ENCODE assay signal across 21 cellular contexts in the genomic region with DNA sequence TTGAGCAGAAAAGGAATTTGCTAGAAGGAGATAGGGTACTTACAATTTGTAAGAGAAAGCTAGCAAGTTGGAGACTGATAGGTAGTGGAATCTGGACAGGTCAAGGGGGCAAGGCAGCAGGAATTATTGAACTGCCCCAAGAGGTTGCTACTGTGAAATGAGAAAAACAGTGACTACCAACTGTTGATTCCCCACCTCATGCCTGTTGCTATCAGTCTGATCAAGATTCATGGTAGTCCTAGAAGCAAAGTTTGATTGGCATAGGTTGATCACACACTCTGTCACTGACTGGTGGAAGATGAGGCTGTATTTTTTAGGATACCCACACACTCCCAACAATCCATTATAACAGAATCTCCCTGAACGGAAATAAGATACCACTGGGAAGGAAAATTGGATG.
DNase-seq lines count a peak whose midpoint lies in the region; ATAC-seq, FAIRE-seq and TF ChIP-seq lines count a peak whose summit lies in the region.
"Had no signal": no experiment of that assay in that cellular context is flagged by ENCODE, and none has a peak within 500 bp of the region (broad histone marks: within the 10 kb centered on the region; RNA-seq: fewer than 3 reads in every experiment).

No MANE protein-coding gene starts in this region.

- H3K36me3 Mint-ChIP-seq in astrocyte (ENCODE audit: low read depth, unreplicated experiment) (no peaks in the 10 kb centered on the region), type B pancreatic cell (peaks cover 4% of the 10 kb centered on the region), mesothelial cell of epicardium (peaks cover 6% of the 10 kb centered on the region)
- H3K36me3 Mint-ChIP-seq: CD4-positive, CD25-positive, alpha-beta regulatory T cell; CD8-positive, alpha-beta T cell had no signal

- H3K4me3 Mint-ChIP-seq in astrocyte (ENCODE audit: unreplicated experiment) (no peak overlapping the region), type B pancreatic cell (peak overlapping the region; percentile 24), mesothelial cell of epicardium (no peak overlapping the region)
- H3K4me3 Mint-ChIP-seq: CD4-positive, CD25-positive, alpha-beta regulatory T cell; CD8-positive, alpha-beta T cell had no signal

- no peak for TF ChIP-seq CTCF in IMR-90 (conservative IDR thresholded peaks at IDR 0.05; ENCODE audit: low read depth, low read length)
- no peak for TF ChIP-seq CTCF in astrocyte (IDR thresholded peaks at IDR 0.05; ENCODE audit: insufficient read depth, low read depth, low read length)
- no peak for TF ChIP-seq CTCF in osteoblast (IDR thresholded peaks at IDR 0.05; ENCODE audit: extremely low read depth, low read depth, low read length)
- no peak for TF ChIP-seq CTCF in type B pancreatic cell (conservative IDR thresholded peaks at IDR 0.05)
- TF ChIP-seq CTCF in mesothelial cell of epicardium (IDR thresholded peaks at IDR 0.05; ENCODE audit: unreplicated experiment) = no peak
- no peak for TF ChIP-seq CTCF in heart left ventricle (IDR thresholded peaks at IDR 0.05)

- H4K20me1 ChIP-seq in IMR-90 (ENCODE audit: insufficient read depth, low read length) = no peaks in the 10 kb centered on the region
- no peaks in the 10 kb centered on the region for H4K20me1 ChIP-seq in astrocyte (ENCODE audit: insufficient read depth, low read length)
- H4K20me1 ChIP-seq in osteoblast (ENCODE audit: insufficient read depth, low read length) = no peaks in the 10 kb centered on the region

- H3K56ac ChIP-seq in IMR-90 (ENCODE audit: extremely low read depth, insufficient read depth, low read length) = no peak overlapping the region; the same call in 1 of the 2 replicates

- peak overlapping the region; percentile 48; the same call in 1 of the 2 replicates for H3K14ac ChIP-seq in IMR-90 (replicated peaks; ENCODE audit: low read depth, low read length)

- no peak for ATAC-seq in IMR-90 (ENCODE audit: low read depth)
- no peak for ATAC-seq in heart left ventricle
- ATAC-seq: CD8-positive, alpha-beta T cell; GM12878 had no signal

- peak overlapping the region; percentile 57; the same call in 1 of the 2 replicates for H2AK5ac ChIP-seq in IMR-90 (ENCODE audit: low read depth, low read length)

- BruUV-seq in IMR-90 (replicated peaks; lab: Mats Ljungman, UMichigan) = no TSS peak

- peaks cover 3% of the 10 kb centered on the region; the same call in 1 of the 2 replicates for H3K9me1 ChIP-seq in IMR-90 (ENCODE audit: insufficient read depth, low read length)

- H3K4me2 ChIP-seq in IMR-90 (ENCODE audit: low read depth, low read length) = no peak overlapping the region
- no peak overlapping the region for H3K4me2 ChIP-seq in astrocyte (ENCODE audit: low read length)
- H3K4me2 ChIP-seq in osteoblast (ENCODE audit: insufficient read depth, low read length) = no peak overlapping the region

- no peak overlapping the region for H4K5ac ChIP-seq in IMR-90 (ENCODE audit: low read depth, low read length)

- WGBS in IMR-90 (ENCODE audit: extremely low coverage in 2 of 2, insufficient read length in 1 of 2), 2 experiments = no CpG with 5 or more reads among the region's 1 CpG
- WGBS in heart left ventricle, 4 donors = 60 to 78% (median 70%) methylated on average over 1 of the region's 1 CpG

- H3K27me3 ChIP-seq in IMR-90 (ENCODE audit: control insufficient read depth, insufficient read depth, low read length) (no peaks in the 10 kb centered on the region), astrocyte (ENCODE audit: insufficient read depth, low read length) (no peaks in the 10 kb centered on the region), osteoblast (ENCODE audit: insufficient read depth, low read length) (no peaks in the 10 kb centered on the region), heart left ventricle (no peaks in the 10 kb centered on the region)

- H3K4me1 Mint-ChIP-seq in astrocyte (ENCODE audit: low read depth, unreplicated experiment) (peaks cover 45% of the 10 kb centered on the region), type B pancreatic cell (ENCODE audit: unreplicated experiment) (peaks cover 30% of the 10 kb centered on the region), mesothelial cell of epicardium (peaks cover 23% of the 10 kb centered on the region)
- H3K4me1 Mint-ChIP-seq: CD4-positive, CD25-positive, alpha-beta regulatory T cell had no signal

- no peaks in the 10 kb centered on the region for H3K79me1 ChIP-seq in IMR-90 (ENCODE audit: low read depth in 1 of 2, low read length in 2 of 2)

- peaks cover 3% of the 10 kb centered on the region for H3K9me3 Mint-ChIP-seq in astrocyte (ENCODE audit: unreplicated experiment)
- H3K9me3 Mint-ChIP-seq in type B pancreatic cell = peaks cover 14% of the 10 kb centered on the region
- peaks cover 10% of the 10 kb centered on the region for H3K9me3 Mint-ChIP-seq in mesothelial cell of epicardium
- H3K9me3 Mint-ChIP-seq: CD8-positive, alpha-beta T cell had no signal

- FAIRE-seq in astrocyte (lab: Jason Lieb, UNC) = no peak
- FAIRE-seq: D721Med, GM18507, H54 had no signal

- TF ChIP-seq RAD21 in IMR-90 (IDR thresholded peaks at IDR 0.05; ENCODE audit: low read length) = no peak

- peak overlapping the region; percentile 70; the same call in 1 of the 2 replicates for H3K4ac ChIP-seq in IMR-90 (ENCODE audit: low read depth, low read length)

- no peak overlapping the region; the same call in 1 of the 2 replicates for H3K23ac ChIP-seq in IMR-90 (ENCODE audit: low read depth, low read length)

- H3K27ac ChIP-seq in IMR-90 (ENCODE audit: insufficient read depth, low read length) (no peak overlapping the region), astrocyte (ENCODE audit: low read depth, low read length) (no peak overlapping the region), osteoblast (ENCODE audit: low read depth, low read length) (no peak overlapping the region), heart left ventricle (no peak overlapping the region)

- TF ChIP-seq POLR2A in IMR-90 (IDR thresholded peaks at IDR 0.05; ENCODE audit: low read depth, low read length) (no peak), heart left ventricle (IDR thresholded peaks at IDR 0.05) (no peak)

- H3K18ac ChIP-seq in IMR-90 (ENCODE audit: low read depth, low read length) = no peak overlapping the region

- 0 out of 4 replicates have a peak overlapping the region, but pooled peaks of 1 of the 2 experiments have one; percentile 2 for H4K8ac ChIP-seq in IMR-90 (ENCODE audit: low read depth in 2 of 2, low read length in 2 of 2)

- in situ Hi-C loops in IMR-90 (cut with MboI; ENCODE audit: low sequenced_read_pairs) = no loop called here

- intact Hi-C loops in IMR-90 (cut with micrococcal nuclease) (loop anchor here (5.0 kb wide), 1 partner anchor 62 kb away; no protein-coding TSS in a partner anchor), posterior vena cava (cut with DNase I) (no loop called here), heart left ventricle (cut with DNase I) (no loop called here)

- no peak overlapping the region for H4K91ac ChIP-seq in IMR-90 (ENCODE audit: insufficient read depth, low read depth, low read length)

- DNase-seq in IMR-90 (no peak), astrocyte (ENCODE audit: low read depth) (no peak), osteoblast (ENCODE audit: insufficient read length, low spot score, missing footprints) (no peak), type B pancreatic cell (ENCODE audit: extremely low spot score, unreplicated experiment) (no peak), mesothelial cell of epicardium (ENCODE audit: low spot score in 2 of 2, unreplicated experiment in 2 of 2) (no peak), posterior vena cava (ENCODE audit: low spot score) (no peak), NCI-H2029 treated with DMSO at 0.1 percent for 48 hours (lab: John Stamatoyannopoulos, UW) (no peak), heart left ventricle (no peak)
- DNase-seq: C1 segment of cervical spinal cord; CD4-positive, CD25-positive, alpha-beta regulatory T cell; CD8-positive, alpha-beta T cell; DMS 273 treated with DMSO at 0.1 percent for 48 hours; DMS79; EL; GDM1; GOT3 had no signal

- no peak overlapping the region for H2AK9ac ChIP-seq in IMR-90 (replicated peaks; ENCODE audit: low read depth, low read length, poor library complexity)

- peak overlapping the region; percentile 57 for H2BK120ac ChIP-seq in IMR-90 (ENCODE audit: low read depth, low read length)

- peak overlapping the region; percentile 86; the same call in 2 of the 3 replicates for H2BK15ac ChIP-seq in IMR-90 (ENCODE audit: low read depth, low read length)

- H2BK20ac ChIP-seq in IMR-90 (ENCODE audit: low read depth, low read length) = peak overlapping the region; percentile 80; the same call in 1 of the 2 replicates

- POLR2A ChIA-PET in IMR-90 (lab: Charles Lee; ENCODE audit: unreplicated experiment) = no interaction called here

- H3K79me2 ChIP-seq in astrocyte (ENCODE audit: insufficient read depth, low read length) = no peaks in the 10 kb centered on the region
- H3K79me2 ChIP-seq in osteoblast (ENCODE audit: insufficient read depth, low read length) = no peaks in the 10 kb centered on the region

- H2AFZ ChIP-seq in IMR-90 (replicated peaks; ENCODE audit: low read length, poor library complexity) = peak overlapping the region; percentile 23
- H2AFZ ChIP-seq in astrocyte (ENCODE audit: low read depth, low read length) = no peak overlapping the region
- peak overlapping the region; percentile 48 for H2AFZ ChIP-seq in osteoblast (ENCODE audit: low read length)

- dilution Hi-C loops in IMR-90 (cut with HindIII; ENCODE audit: low sequenced_read_pairs, unreplicated experiment) = no loop called here

- H3K27me3 Mint-ChIP-seq in astrocyte (ENCODE audit: low read depth, unreplicated experiment) = no peaks in the 10 kb centered on the region
- no peaks in the 10 kb centered on the region for H3K27me3 Mint-ChIP-seq in type B pancreatic cell
- no peaks in the 10 kb centered on the region for H3K27me3 Mint-ChIP-seq in mesothelial cell of epicardium (ENCODE audit: low read depth)
- H3K27me3 Mint-ChIP-seq: CD4-positive, CD25-positive, alpha-beta regulatory T cell had no signal

- H3K9me3 ChIP-seq in IMR-90 (ENCODE audit: control insufficient read depth, insufficient read depth, low read length) (peaks cover 3% of the 10 kb centered on the region; the same call in 1 of the 2 replicates), astrocyte (ENCODE audit: insufficient read depth, low read depth, low read length) (no peaks in the 10 kb centered on the region), osteoblast (ENCODE audit: low read depth, low read length) (no peaks in the 10 kb centered on the region), heart left ventricle (peaks cover 0 to 9% (median 0%) of the 10 kb centered on the region in 12 donors)
- H3K9me3 ChIP-seq: HAP-1 had no signal

- CTCF ChIA-PET in IMR-90 (lab: Yijun Ruan, JAX) = interaction anchor here (1.1 kb wide), 1 partner anchor 30 kb away, joined by 3 read pairs; no protein-coding TSS in a partner anchor

- peak overlapping the region; percentile 43 for H3K27ac Mint-ChIP-seq in astrocyte (ENCODE audit: unreplicated experiment)
- no peak overlapping the region for H3K27ac Mint-ChIP-seq in type B pancreatic cell
- no peak overlapping the region for H3K27ac Mint-ChIP-seq in mesothelial cell of epicardium
- H3K27ac Mint-ChIP-seq: CD4-positive, CD25-positive, alpha-beta regulatory T cell; CD8-positive, alpha-beta T cell had no signal

- peaks cover 7% of the 10 kb centered on the region for H3K4me1 ChIP-seq in IMR-90 (ENCODE audit: control insufficient read depth, insufficient read depth, low read length)
- peaks cover 15% of the 10 kb centered on the region for H3K4me1 ChIP-seq in astrocyte (ENCODE audit: insufficient read depth, low read length)
- H3K4me1 ChIP-seq in osteoblast (ENCODE audit: insufficient read depth, low read length) = peaks cover 23% of the 10 kb centered on the region
- no peaks in the 10 kb centered on the region for H3K4me1 ChIP-seq in heart left ventricle
- H3K4me1 ChIP-seq: HAP-1 had no signal

- no peaks in the 10 kb centered on the region for H3K36me3 ChIP-seq in IMR-90 (ENCODE audit: control insufficient read depth, insufficient read depth, low read length)
- no peaks in the 10 kb centered on the region for H3K36me3 ChIP-seq in astrocyte (ENCODE audit: insufficient read depth, low read length)
- H3K36me3 ChIP-seq in osteoblast (ENCODE audit: insufficient read depth, low read length) = no peaks in the 10 kb centered on the region
- H3K36me3 ChIP-seq in heart left ventricle = no peaks in the 10 kb centered on the region
- H3K36me3 ChIP-seq: HAP-1 had no signal

- H3K4me3 ChIP-seq in IMR-90 (ENCODE audit: insufficient read depth, low read depth, low read length) = no peak overlapping the region
- no peak overlapping the region for H3K4me3 ChIP-seq in astrocyte (ENCODE audit: insufficient read depth, low read depth, low read length)
- H3K4me3 ChIP-seq in osteoblast (ENCODE audit: insufficient read depth, low read length) = no peak overlapping the region
- H3K4me3 ChIP-seq in heart left ventricle = no peak overlapping the region
- H3K4me3 ChIP-seq: GM12878, HAP-1 had no signal

- H2BK5ac ChIP-seq in IMR-90 (ENCODE audit: low read depth, low read length, poor library complexity, severe bottlenecking) = no peak overlapping the region

- H3K9ac ChIP-seq in IMR-90 (ENCODE audit: low read depth, low read length) = no peak overlapping the region
- no peak overlapping the region for H3K9ac ChIP-seq in astrocyte (ENCODE audit: low read length)
